Comparison of ENCODE assay signal across 32 cellular contexts in the genomic region with DNA sequence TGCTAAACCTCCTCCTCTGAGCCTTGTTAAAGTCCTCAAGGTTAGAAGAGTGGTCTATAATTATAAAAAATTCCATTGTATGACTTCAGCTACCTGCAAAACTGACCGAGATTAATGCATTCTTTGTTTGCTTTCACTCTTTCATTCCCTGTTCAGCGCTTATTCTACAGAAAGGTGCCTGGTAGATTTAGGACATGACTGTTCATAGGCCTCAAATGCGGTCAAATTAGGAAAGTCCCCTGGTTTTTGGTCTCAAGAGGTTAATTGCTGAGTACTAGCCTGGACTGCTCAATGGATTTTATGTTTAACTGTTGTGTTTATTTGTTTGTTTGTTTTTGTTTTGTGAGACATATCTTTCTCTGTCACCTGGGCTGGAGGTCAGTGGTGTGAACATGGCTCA. TPM values are rescaled to one million over a fixed set of nuclear protein-coding genes. Genes with fewer than 3 reads are reported as not detected.
DNase-seq lines count a peak whose midpoint lies in the region; ATAC-seq, FAIRE-seq and TF ChIP-seq lines count a peak whose summit lies in the region.
"Had no signal": no experiment of that assay in that cellular context is flagged by ENCODE, and none has a peak within 500 bp of the region (broad histone marks: within the 10 kb centered on the region; RNA-seq: fewer than 3 reads in every experiment).

No MANE protein-coding gene starts in this region.

- CTCF ChIA-PET in naive thymus-derived CD4-positive, alpha-beta T cell (lab: Charles Lee) = no interaction called here

- intact Hi-C loops in naive thymus-derived CD4-positive, alpha-beta T cell (cut with micrococcal nuclease) = loop anchor here in 1 of 2 donors (10.0 kb wide), 1 partner anchor 333 kb away; no protein-coding TSS in a partner anchor
- intact Hi-C loops in left colon (cut with DNase I, micrococcal nuclease) = no loop called here

- no peaks in the 10 kb centered on the region for H3K9me3 ChIP-seq in parathyroid adenoma (ENCODE audit: control insufficient read depth, low read length)
- no peaks in the 10 kb centered on the region for H3K9me3 ChIP-seq in naive thymus-derived CD4-positive, alpha-beta T cell (ENCODE audit: control insufficient read depth in 2 of 3, low read length in 3 of 3)
- H3K9me3 ChIP-seq: A549, colonic mucosa, SK-N-SH, suprapubic skin, upper lobe of left lung had no signal

- ATAC-seq in HG02610 (IDR thresholded peaks at IDR 0.05; ENCODE audit: unreplicated experiment) (peak; percentile 70), HG03439 (IDR thresholded peaks at IDR 0.05; ENCODE audit: unreplicated experiment) (peak; percentile 73), left colon (no peak)
- ATAC-seq in naive thymus-derived CD4-positive, alpha-beta T cell = no peak
- ATAC-seq: A549; activated CD8-positive, alpha-beta memory T cell treated with anti-CD3 and anti-CD28 coated beads, Interleukin-2, amount 10 ng/mL, durations not matched to agents 7 days and 5 days; activated T-cell treated with anti-CD3 and anti-CD28 coated beads, Interleukin-2, amount 50 U/mL, for 72 hours; left lobe of liver; Right ventricle myocardium inferior had no signal

- no peaks in the 10 kb centered on the region for H3K36me3 ChIP-seq in parathyroid adenoma (ENCODE audit: control insufficient read depth, insufficient read depth, low read length)
- no peaks in the 10 kb centered on the region for H3K36me3 ChIP-seq in naive thymus-derived CD4-positive, alpha-beta T cell (ENCODE audit: control insufficient read depth in 2 of 3, insufficient read depth in 3 of 3, low read length in 3 of 3)
- H3K36me3 ChIP-seq: colonic mucosa, suprapubic skin had no signal

- H3K4me3 ChIP-seq in parathyroid adenoma (ENCODE audit: low read depth, low read length) = no peak overlapping the region
- no peak overlapping the region for H3K4me3 ChIP-seq in naive thymus-derived CD4-positive, alpha-beta T cell (ENCODE audit: low read length)
- H3K4me3 ChIP-seq: A549, colonic mucosa, skin epidermis, suprapubic skin, upper lobe of left lung had no signal

- POLR2A ChIA-PET in naive thymus-derived CD4-positive, alpha-beta T cell (lab: Charles Lee) = no interaction called here

- no peaks in the 10 kb centered on the region for H3K27me3 ChIP-seq in parathyroid adenoma (ENCODE audit: control insufficient read depth, insufficient read depth, low read length)
- H3K27me3 ChIP-seq in naive thymus-derived CD4-positive, alpha-beta T cell (ENCODE audit: control insufficient read depth in 2 of 2, insufficient read depth in 2 of 2, low read length in 2 of 2) = no peaks in the 10 kb centered on the region
- H3K27me3 ChIP-seq: colonic mucosa, suprapubic skin, upper lobe of left lung had no signal

- H3K27ac Mint-ChIP-seq in naive thymus-derived CD4-positive, alpha-beta T cell = no peak overlapping the region
- H3K27ac Mint-ChIP-seq: activated CD8-positive, alpha-beta memory T cell treated with anti-CD3 and anti-CD28 coated beads, Interleukin-2, amount 10 ng/mL, durations not matched to agents 7 days and 5 days; activated T-cell treated with anti-CD3 and anti-CD28 coated beads, Interleukin-2, amount 50 U/mL, for 72 hours; CD4-positive, alpha-beta T cell; H9; T-helper 1 cell treated with Interleukin-12 subunit alpha and Interleukin-12 subunit beta and Interleukin-4 antibody, amounts not matched to agents 30 μg/mL and 1 μg/mL, for 36 hours had no signal

- H3K4me1 Mint-ChIP-seq in naive thymus-derived CD4-positive, alpha-beta T cell = no peaks in the 10 kb centered on the region
- H3K4me1 Mint-ChIP-seq: activated CD8-positive, alpha-beta memory T cell treated with anti-CD3 and anti-CD28 coated beads, Interleukin-2, amount 10 ng/mL, durations not matched to agents 7 days and 5 days; H9 had no signal

- H3K9me3 Mint-ChIP-seq in naive thymus-derived CD4-positive, alpha-beta T cell = peaks cover 0 to 5% (median 0%) of the 10 kb centered on the region in 11 donors
- H3K9me3 Mint-ChIP-seq: activated T-cell treated with anti-CD3 and anti-CD28 coated beads, Interleukin-2, amount 50 U/mL, for 72 hours; CD4-positive, alpha-beta T cell; H9; T-helper 1 cell treated with Interleukin-12 subunit alpha and Interleukin-12 subunit beta and Interleukin-4 antibody, amounts not matched to agents 30 μg/mL and 1 μg/mL, for 36 hours had no signal

- no peak overlapping the region for H2AFZ ChIP-seq in parathyroid adenoma

- no peak overlapping the region for H3K4me2 ChIP-seq in parathyroid adenoma (ENCODE audit: low read length)
- H3K4me2 ChIP-seq: A549, SK-N-SH had no signal

- H3K4me3 Mint-ChIP-seq in naive thymus-derived CD4-positive, alpha-beta T cell = no peak overlapping the region
- H3K4me3 Mint-ChIP-seq: activated CD8-positive, alpha-beta memory T cell treated with anti-CD3 and anti-CD28 coated beads, Interleukin-2, amount 10 ng/mL, durations not matched to agents 7 days and 5 days; activated T-cell treated with anti-CD3 and anti-CD28 coated beads, Interleukin-2, amount 50 U/mL, for 72 hours; CD4-positive, alpha-beta T cell; H9; T-helper 1 cell treated with Interleukin-12 subunit alpha and Interleukin-12 subunit beta and Interleukin-4 antibody, amounts not matched to agents 30 μg/mL and 1 μg/mL, for 36 hours had no signal

- no peak overlapping the region for H3K9ac ChIP-seq in parathyroid adenoma
- H3K9ac ChIP-seq: SK-N-SH had no signal

- H3K36me3 Mint-ChIP-seq in naive thymus-derived CD4-positive, alpha-beta T cell = peaks cover 0 to 14% (median 0%) of the 10 kb centered on the region in 5 donors
- H3K36me3 Mint-ChIP-seq: activated CD8-positive, alpha-beta memory T cell treated with anti-CD3 and anti-CD28 coated beads, Interleukin-2, amount 10 ng/mL, durations not matched to agents 7 days and 5 days had no signal

- peaks cover 15% of the 10 kb centered on the region for H3K4me1 ChIP-seq in parathyroid adenoma
- H3K4me1 ChIP-seq in naive thymus-derived CD4-positive, alpha-beta T cell (ENCODE audit: control insufficient read depth in 2 of 2, insufficient read depth in 2 of 2, low read length in 2 of 2) = no peaks in the 10 kb centered on the region
- H3K4me1 ChIP-seq: A549, colonic mucosa, suprapubic skin, upper lobe of left lung had no signal

- peak overlapping the region; percentile 15 for H3K27ac ChIP-seq in parathyroid adenoma
- no peak overlapping the region for H3K27ac ChIP-seq in naive thymus-derived CD4-positive, alpha-beta T cell (ENCODE audit: low read depth, low read length)
- H3K27ac ChIP-seq: A549, colonic mucosa, epithelial cell of prostate, suprapubic skin, upper lobe of left lung had no signal

- H3K27me3 Mint-ChIP-seq in naive thymus-derived CD4-positive, alpha-beta T cell = peaks cover 10 to 26% (median 14%) of the 10 kb centered on the region in 5 donors

- H3K79me2 ChIP-seq in parathyroid adenoma = peaks cover 26% of the 10 kb centered on the region

- DNase-seq in GM18507 (ENCODE audit: extremely low spot score, insufficient read length, low read depth) (no peak), pons (ENCODE audit: low spot score) (no peak), left colon (no peak), NCI-H187 treated with DMSO at 0.1 percent for 48 hours (lab: John Stamatoyannopoulos, UW) (no peak)
- DNase-seq in naive thymus-derived CD4-positive, alpha-beta T cell = no peak
- DNase-seq: activated CD8-positive, alpha-beta memory T cell treated with anti-CD3 and anti-CD28 coated beads, Interleukin-2, amount 10 ng/mL, durations not matched to agents 7 days and 5 days; activated naive CD4-positive, alpha-beta T cell; activated T-cell treated with anti-CD3 and anti-CD28 coated beads, Interleukin-2, amount 50 U/mL, for 72 hours; CD4-positive, alpha-beta T cell; colonic mucosa; effector CD8-positive, alpha-beta T cell; H9; NCI-H1092; NCI-H1694; NCI-H446; NCI-H748 treated with DMSO at 0.1 percent for 48 hours; retina; SK-N-SH; stimulated activated naive CD4-positive, alpha-beta T cell treated with Interleukin-2 at 50 U/mL for 16 hours; upper lobe of left lung had no signal

- TF ChIP-seq CTCF in parathyroid adenoma (IDR thresholded peaks at IDR 0.05) = no peak

- FAIRE-seq in GM18507 (lab: Jason Lieb, UNC) = peak; percentile 74
- FAIRE-seq: A549, D721Med, GM19239 had no signal

RNA-seq across cellular contexts. Expression of a gene that starts 35.4 kb away (rescaled TPM):
- total RNA-seq in naive thymus-derived CD4-positive, alpha-beta T cell = under 1 TPM; 0.15 to 0.36 (median 0.22) TPM
- polyA plus RNA-seq in naive thymus-derived CD4-positive, alpha-beta T cell = not detected
- total RNA-seq in left colon = 1 to 10 TPM; 1.0 to 2.0 TPM
- total RNA-seq: CD4-positive, alpha-beta T cell; H9 had no signal

Comparison
In these comparisons a context has a peak if more than half of its experiments do, and no peak if none do; other contexts are left out.
1. ATAC-seq: peak in HG02610 (single experiment) and HG03439 (single experiment); none in naive thymus-derived CD4-positive, alpha-beta T cell (single experiment) and left colon (single experiment).